In genomic region chr7:79822620-79823240, GRCh38 we compare ENCODE assay signal across 1 cellular context.
TF ChIP-seq lines count a peak whose summit lies in the region.

No MANE protein-coding gene starts in this region.

TF ChIP-seq in HCT116, 20 proteins besides CTCF, POLR2A, EP300 and RAD21 (continued from another document):
- TF ChIP-seq ATF3 (IDR thresholded peaks at IDR 0.05) (no peak), CBX3 (IDR thresholded peaks at IDR 0.05; ENCODE audit: low read depth) (no peak), FOSL1 (IDR thresholded peaks at IDR 0.05; ENCODE audit: low read depth) (no peak)
TF ChIP-seq in HCT116: peak in this region for 0.
